In genomic region chr9:75027187-75028107, GRCh38 we compare ENCODE assay signal across 8 cellular contexts. TPM values are rescaled to one million over a fixed set of nuclear protein-coding genes. Genes with fewer than 3 reads are reported as not detected.
A peak's percentile ranks its signal among the peaks of the same experiment; 100 is the strongest.
DNase-seq lines count a peak whose midpoint lies in the region; ATAC-seq and TF ChIP-seq lines count a peak whose summit lies in the region.

No MANE protein-coding gene starts in this region.

- CTCF ChIA-PET in Calu3 (lab: Charles Lee) = interaction anchor here (0.9 to 1.1 kb wide), 2 partner anchors 60 to 577 kb away, joined by 5 to 6 read pairs; partner anchors contain the start of genes NMRK1 and OSTF1

- H3K27me3 ChIP-seq in hepatocyte = no peaks in the 10 kb centered on the region

- H3K36me3 ChIP-seq in SK-N-MC (ENCODE audit: insufficient read depth, low read length) (no peaks in the 10 kb centered on the region), hepatocyte (replicated peaks; ENCODE audit: insufficient read depth, low read depth) (no peaks in the 10 kb centered on the region)

- H3K4me1 Mint-ChIP-seq in Calu3 (ENCODE audit: low read depth, unreplicated experiment) = no peaks in the 10 kb centered on the region

- no peak for TF ChIP-seq CTCF in Calu3 (IDR thresholded peaks at IDR 0.05; ENCODE audit: unreplicated experiment)
- TF ChIP-seq CTCF in hepatocyte (IDR thresholded peaks at IDR 0.05; ENCODE audit: poor library complexity) = no peak
- TF ChIP-seq CTCF in retinal pigment epithelial cell (conservative IDR thresholded peaks at IDR 0.05; ENCODE audit: low read depth, low read length) = no peak

- H3K36me3 Mint-ChIP-seq in Calu3 (ENCODE audit: insufficient read depth, unreplicated experiment) = peaks cover 27% of the 10 kb centered on the region

- intact Hi-C loops in Calu3 (cut with micrococcal nuclease; ENCODE audit: unreplicated experiment) = loop anchor here (5.0 kb wide), 1 partner anchor 75 kb away; the partner anchor contains the start of gene C9orf40

- H3K4me3 Mint-ChIP-seq in Calu3 (ENCODE audit: low read depth, unreplicated experiment) = peak overlapping the region; percentile 67

- 2% methylated on average over 58 of the region's 59 CpGs for WGBS in hepatocyte (ENCODE audit: low lambda C conversion rate, missing lambda C conversion rate)

- peak overlapping the region; percentile 86 for H3K4me2 ChIP-seq in hepatocyte

- H3K27ac ChIP-seq in SK-N-MC (no peak overlapping the region), angular gyrus (ENCODE audit: low read depth, low read length) (peak overlapping the region; percentile 78), hepatocyte (peak overlapping the region; percentile 94)

- H3K9me2 ChIP-seq in hepatocyte (replicated peaks; ENCODE audit: insufficient read depth) = no peaks in the 10 kb centered on the region

- H3K27me3 Mint-ChIP-seq in Calu3 (ENCODE audit: unreplicated experiment) = no peaks in the 10 kb centered on the region

- peak overlapping the region; percentile 47 for H2AFZ ChIP-seq in hepatocyte

- BruUV-seq in Calu3 (replicated peaks; lab: Mats Ljungman, UMichigan) = no TSS peak

- no peaks in the 10 kb centered on the region for H4K20me1 ChIP-seq in hepatocyte (ENCODE audit: insufficient read depth, poor library complexity, severe bottlenecking)

- peaks cover 15% of the 10 kb centered on the region for H3K4me1 ChIP-seq in hepatocyte (ENCODE audit: insufficient read depth)

- no peaks in the 10 kb centered on the region for H3K9me3 Mint-ChIP-seq in Calu3 (ENCODE audit: low read depth, unreplicated experiment)

- peaks cover 47% of the 10 kb centered on the region for H3K79me2 ChIP-seq in hepatocyte

- H3K4me3 ChIP-seq in SK-N-MC (peak overlapping the region; percentile 95), hepatocyte (peak overlapping the region; percentile 58), retinal pigment epithelial cell (ENCODE audit: low read length) (peak overlapping the region; percentile 71)

- H3K9ac ChIP-seq in SK-N-MC (ENCODE audit: insufficient read length) = peak overlapping the region; percentile 78

- peak; percentile 11 for ATAC-seq in GM19468 (IDR thresholded peaks at IDR 0.05; ENCODE audit: extremely low read depth, unreplicated experiment)
- ATAC-seq in HG03575 (IDR thresholded peaks at IDR 0.05; ENCODE audit: extremely low read depth, insufficient number of reproducible peaks, low FRiP score, unreplicated experiment) = peak; percentile 5

- H3K9me3 ChIP-seq in SK-N-MC (ENCODE audit: low read depth, low read length) (no peaks in the 10 kb centered on the region), hepatocyte (ENCODE audit: low read depth) (no peaks in the 10 kb centered on the region)

- DNase-seq in Calu3 (peak; percentile 37), SK-N-MC (ENCODE audit: low read depth, low spot score) (peak; percentile 14), hepatocyte (ENCODE audit: low spot score) (peak; percentile 78), retinal pigment epithelial cell (ENCODE audit: low read depth) (peak; percentile 23), DMS79 treated with DMSO at 0.1 percent for 48 hours (lab: John Stamatoyannopoulos, UW) (no peak)

- H3K27ac Mint-ChIP-seq in Calu3 (ENCODE audit: unreplicated experiment) = peak overlapping the region; percentile 47

RNA-seq across cellular contexts. Expression of gene CARNMT1, which starts 0.6 kb away (rescaled TPM):
- 15.5 and 20.3 TPM in 2 replicates for total RNA-seq in Calu3 (2022)
- total RNA-seq in hepatocyte = 37.1 and 45.8 TPM in 2 replicates
- 9.1 and 14.5 TPM in 2 replicates for polyA plus RNA-seq in hepatocyte
